In the genomic region with DNA sequence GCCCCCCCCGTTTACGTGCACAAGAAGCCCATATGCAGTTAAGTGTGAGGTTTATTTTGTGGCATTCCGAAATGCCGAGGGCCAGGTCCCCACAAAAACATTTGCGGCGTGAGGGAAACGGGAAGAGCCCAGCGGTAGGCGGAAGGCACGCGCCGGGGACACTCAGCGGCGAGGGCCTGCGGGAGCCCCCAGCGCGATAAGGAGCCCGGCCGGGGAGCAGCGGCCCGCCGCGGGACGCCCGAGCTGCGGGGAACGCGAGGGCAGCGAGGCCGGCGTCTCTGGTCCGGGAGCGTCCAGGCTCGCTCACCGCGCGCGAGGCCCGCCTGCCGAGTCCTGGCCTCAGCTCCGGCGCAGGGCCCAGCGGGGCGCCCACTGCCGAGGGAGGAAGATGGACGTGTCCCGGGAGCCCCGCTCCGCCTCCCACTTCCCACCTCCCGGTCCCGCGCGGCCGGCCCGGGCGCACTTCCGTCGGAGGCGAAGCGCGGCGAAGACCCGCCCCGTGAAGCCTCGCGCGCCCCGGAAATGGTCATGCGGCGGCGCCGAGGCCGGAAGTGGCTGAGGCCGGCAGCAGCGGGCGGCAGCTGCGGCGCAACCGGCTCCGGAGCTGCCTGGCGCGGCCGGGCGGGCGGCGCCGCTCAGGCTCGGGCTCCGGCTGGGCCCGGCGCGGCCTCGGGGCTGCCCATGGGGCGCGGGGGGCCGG, we compare ENCODE assay signal across 1 cellular context.
TF ChIP-seq lines count a peak whose summit lies in the region.

A gene with protein sequence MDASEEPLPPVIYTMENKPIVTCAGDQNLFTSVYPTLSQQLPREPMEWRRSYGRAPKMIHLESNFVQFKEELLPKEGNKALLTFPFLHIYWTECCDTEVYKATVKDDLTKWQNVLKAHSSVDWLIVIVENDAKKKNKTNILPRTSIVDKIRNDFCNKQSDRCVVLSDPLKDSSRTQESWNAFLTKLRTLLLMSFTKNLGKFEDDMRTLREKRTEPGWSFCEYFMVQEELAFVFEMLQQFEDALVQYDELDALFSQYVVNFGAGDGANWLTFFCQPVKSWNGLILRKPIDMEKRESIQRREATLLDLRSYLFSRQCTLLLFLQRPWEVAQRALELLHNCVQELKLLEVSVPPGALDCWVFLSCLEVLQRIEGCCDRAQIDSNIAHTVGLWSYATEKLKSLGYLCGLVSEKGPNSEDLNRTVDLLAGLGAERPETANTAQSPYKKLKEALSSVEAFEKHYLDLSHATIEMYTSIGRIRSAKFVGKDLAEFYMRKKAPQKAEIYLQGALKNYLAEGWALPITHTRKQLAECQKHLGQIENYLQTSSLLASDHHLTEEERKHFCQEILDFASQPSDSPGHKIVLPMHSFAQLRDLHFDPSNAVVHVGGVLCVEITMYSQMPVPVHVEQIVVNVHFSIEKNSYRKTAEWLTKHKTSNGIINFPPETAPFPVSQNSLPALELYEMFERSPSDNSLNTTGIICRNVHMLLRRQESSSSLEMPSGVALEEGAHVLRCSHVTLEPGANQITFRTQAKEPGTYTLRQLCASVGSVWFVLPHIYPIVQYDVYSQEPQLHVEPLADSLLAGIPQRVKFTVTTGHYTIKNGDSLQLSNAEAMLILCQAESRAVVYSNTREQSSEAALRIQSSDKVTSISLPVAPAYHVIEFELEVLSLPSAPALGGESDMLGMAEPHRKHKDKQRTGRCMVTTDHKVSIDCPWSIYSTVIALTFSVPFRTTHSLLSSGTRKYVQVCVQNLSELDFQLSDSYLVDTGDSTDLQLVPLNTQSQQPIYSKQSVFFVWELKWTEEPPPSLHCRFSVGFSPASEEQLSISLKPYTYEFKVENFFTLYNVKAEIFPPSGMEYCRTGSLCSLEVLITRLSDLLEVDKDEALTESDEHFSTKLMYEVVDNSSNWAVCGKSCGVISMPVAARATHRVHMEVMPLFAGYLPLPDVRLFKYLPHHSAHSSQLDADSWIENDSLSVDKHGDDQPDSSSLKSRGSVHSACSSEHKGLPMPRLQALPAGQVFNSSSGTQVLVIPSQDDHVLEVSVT (plus strand): TSS at position 536 of the 700 bp plus-strand sequence. CDS start 185 bp downstream, outside the sequence.

TF ChIP-seq in GM12878, 131 proteins besides CTCF, POLR2A, EP300 and RAD21 (continued from another document and continues in another):
- TF ChIP-seq, protein P1, sequence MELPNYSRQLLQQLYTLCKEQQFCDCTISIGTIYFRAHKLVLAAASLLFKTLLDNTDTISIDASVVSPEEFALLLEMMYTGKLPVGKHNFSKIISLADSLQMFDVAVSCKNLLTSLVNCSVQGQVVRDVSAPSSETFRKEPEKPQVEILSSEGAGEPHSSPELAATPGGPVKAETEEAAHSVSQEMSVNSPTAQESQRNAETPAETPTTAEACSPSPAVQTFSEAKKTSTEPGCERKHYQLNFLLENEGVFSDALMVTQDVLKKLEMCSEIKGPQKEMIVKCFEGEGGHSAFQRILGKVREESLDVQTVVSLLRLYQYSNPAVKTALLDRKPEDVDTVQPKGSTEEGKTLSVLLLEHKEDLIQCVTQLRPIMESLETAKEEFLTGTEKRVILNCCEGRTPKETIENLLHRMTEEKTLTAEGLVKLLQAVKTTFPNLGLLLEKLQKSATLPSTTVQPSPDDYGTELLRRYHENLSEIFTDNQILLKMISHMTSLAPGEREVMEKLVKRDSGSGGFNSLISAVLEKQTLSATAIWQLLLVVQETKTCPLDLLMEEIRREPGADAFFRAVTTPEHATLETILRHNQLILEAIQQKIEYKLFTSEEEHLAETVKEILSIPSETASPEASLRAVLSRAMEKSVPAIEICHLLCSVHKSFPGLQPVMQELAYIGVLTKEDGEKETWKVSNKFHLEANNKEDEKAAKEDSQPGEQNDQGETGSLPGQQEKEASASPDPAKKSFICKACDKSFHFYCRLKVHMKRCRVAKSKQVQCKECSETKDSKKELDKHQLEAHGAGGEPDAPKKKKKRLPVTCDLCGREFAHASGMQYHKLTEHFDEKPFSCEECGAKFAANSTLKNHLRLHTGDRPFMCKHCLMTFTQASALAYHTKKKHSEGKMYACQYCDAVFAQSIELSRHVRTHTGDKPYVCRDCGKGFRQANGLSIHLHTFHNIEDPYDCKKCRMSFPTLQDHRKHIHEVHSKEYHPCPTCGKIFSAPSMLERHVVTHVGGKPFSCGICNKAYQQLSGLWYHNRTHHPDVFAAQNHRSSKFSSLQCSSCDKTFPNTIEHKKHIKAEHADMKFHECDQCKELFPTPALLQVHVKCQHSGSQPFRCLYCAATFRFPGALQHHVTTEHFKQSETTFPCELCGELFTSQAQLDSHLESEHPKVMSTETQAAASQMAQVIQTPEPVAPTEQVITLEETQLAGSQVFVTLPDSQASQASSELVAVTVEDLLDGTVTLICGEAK (IDR thresholded peaks at IDR 0.05; ENCODE audit: borderline replicate concordance), result peak; percentile 67; the same call in 1 of the 2 replicates
- TF ChIP-seq PAX5 (IDR thresholded peaks at IDR 0.05; ENCODE audit: borderline replicate concordance, low read depth, low read length) (peak; percentile 73; the same call in 1 of the 2 replicates), CREM (IDR thresholded peaks at IDR 0.05; ENCODE audit: low read depth) (peak; percentile 95), CREB1 (IDR thresholded peaks at IDR 0.05; ENCODE audit: low read depth) (peak; percentile 94), SIN3A (IDR thresholded peaks at IDR 0.05; ENCODE audit: low read depth, low read length) (no peak; the same call in 1 of the 2 replicates), EGR1 (IDR thresholded peaks at IDR 0.05; ENCODE audit: borderline replicate concordance in 1 of 2, low read depth in 2 of 2, low read length in 2 of 2) (peak in 1 of 2 experiments; percentile 37; a peak in 1 of 3 replicates), SP1 (IDR thresholded peaks at IDR 0.05; ENCODE audit: low read depth, low read length) (peak; percentile 36), ESRRA (IDR thresholded peaks at IDR 0.05; ENCODE audit: low read length) (no peak), NBN (IDR thresholded peaks at IDR 0.05) (no peak), YBX1 (IDR thresholded peaks at IDR 0.05) (no peak), POLR2AphosphoS2 (IDR thresholded peaks at IDR 0.05; ENCODE audit: low read depth, low read length) (peak; percentile 79; the same call in 1 of the 2 replicates), KLF5 (IDR thresholded peaks at IDR 0.05; ENCODE audit: partially characterized antibody) (peak; percentile 58), SMAD5 (IDR thresholded peaks at IDR 0.05; ENCODE audit: low read depth) (0 out of 2 replicates have a peak, but pooled peaks have one; percentile 30), CHD1 (IDR thresholded peaks at IDR 0.05; ENCODE audit: low read depth, low read length) (no peak), SIX5 (IDR thresholded peaks at IDR 0.05; ENCODE audit: low read depth, low read length, severe bottlenecking) (peak; percentile 60), ZNF622 (IDR thresholded peaks at IDR 0.05) (no peak), ASH2L (IDR thresholded peaks at IDR 0.05; ENCODE audit: borderline replicate concordance, low read depth) (no peak), RCOR1 (conservative IDR thresholded peaks at IDR 0.05; ENCODE audit: low read depth, low read length) (no peak), RELA (IDR thresholded peaks at IDR 0.05; ENCODE audit: borderline replicate concordance, partially characterized antibody) (peak; percentile 61), SRF (IDR thresholded peaks at IDR 0.05; ENCODE audit: low read depth in 2 of 2, low read length in 2 of 2) (peak; percentile 58 to 89), ZNF217 (IDR thresholded peaks at IDR 0.05) (no peak), DPF2 (IDR thresholded peaks at IDR 0.05) (peak; percentile 88), FOXK2 (IDR thresholded peaks at IDR 0.05) (no peak), NR2F1 (conservative IDR thresholded peaks at IDR 0.05) (no peak), IKZF2 (IDR thresholded peaks at IDR 0.05) (no peak), POU2F2 (IDR thresholded peaks at IDR 0.05; ENCODE audit: borderline replicate concordance, low read depth, low read length) (peak; percentile 73; the same call in 2 of the 3 replicates), MEF2B (IDR thresholded peaks at IDR 0.05; ENCODE audit: partially characterized antibody, poor library complexity, severe bottlenecking) (no peak), PML (IDR thresholded peaks at IDR 0.05; ENCODE audit: low read length) (no peak), BHLHE40 (IDR thresholded peaks at IDR 0.05; ENCODE audit: borderline replicate concordance in 1 of 2, low read depth in 2 of 2, low read length in 1 of 2) (peak; percentile 12 to 74; a peak in 3 of 4 replicates)
- TF ChIP-seq, protein P2, sequence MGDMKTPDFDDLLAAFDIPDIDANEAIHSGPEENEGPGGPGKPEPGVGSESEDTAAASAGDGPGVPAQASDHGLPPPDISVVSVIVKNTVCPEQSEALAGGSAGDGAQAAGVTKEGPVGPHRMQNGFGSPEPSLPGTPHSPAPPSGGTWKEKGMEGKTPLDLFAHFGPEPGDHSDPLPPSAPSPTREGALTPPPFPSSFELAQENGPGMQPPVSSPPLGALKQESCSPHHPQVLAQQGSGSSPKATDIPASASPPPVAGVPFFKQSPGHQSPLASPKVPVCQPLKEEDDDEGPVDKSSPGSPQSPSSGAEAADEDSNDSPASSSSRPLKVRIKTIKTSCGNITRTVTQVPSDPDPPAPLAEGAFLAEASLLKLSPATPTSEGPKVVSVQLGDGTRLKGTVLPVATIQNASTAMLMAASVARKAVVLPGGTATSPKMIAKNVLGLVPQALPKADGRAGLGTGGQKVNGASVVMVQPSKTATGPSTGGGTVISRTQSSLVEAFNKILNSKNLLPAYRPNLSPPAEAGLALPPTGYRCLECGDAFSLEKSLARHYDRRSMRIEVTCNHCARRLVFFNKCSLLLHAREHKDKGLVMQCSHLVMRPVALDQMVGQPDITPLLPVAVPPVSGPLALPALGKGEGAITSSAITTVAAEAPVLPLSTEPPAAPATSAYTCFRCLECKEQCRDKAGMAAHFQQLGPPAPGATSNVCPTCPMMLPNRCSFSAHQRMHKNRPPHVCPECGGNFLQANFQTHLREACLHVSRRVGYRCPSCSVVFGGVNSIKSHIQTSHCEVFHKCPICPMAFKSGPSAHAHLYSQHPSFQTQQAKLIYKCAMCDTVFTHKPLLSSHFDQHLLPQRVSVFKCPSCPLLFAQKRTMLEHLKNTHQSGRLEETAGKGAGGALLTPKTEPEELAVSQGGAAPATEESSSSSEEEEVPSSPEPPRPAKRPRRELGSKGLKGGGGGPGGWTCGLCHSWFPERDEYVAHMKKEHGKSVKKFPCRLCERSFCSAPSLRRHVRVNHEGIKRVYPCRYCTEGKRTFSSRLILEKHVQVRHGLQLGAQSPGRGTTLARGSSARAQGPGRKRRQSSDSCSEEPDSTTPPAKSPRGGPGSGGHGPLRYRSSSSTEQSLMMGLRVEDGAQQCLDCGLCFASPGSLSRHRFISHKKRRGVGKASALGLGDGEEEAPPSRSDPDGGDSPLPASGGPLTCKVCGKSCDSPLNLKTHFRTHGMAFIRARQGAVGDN (IDR thresholded peaks at IDR 0.05), result peak; percentile 74
- TF ChIP-seq, protein P3, sequence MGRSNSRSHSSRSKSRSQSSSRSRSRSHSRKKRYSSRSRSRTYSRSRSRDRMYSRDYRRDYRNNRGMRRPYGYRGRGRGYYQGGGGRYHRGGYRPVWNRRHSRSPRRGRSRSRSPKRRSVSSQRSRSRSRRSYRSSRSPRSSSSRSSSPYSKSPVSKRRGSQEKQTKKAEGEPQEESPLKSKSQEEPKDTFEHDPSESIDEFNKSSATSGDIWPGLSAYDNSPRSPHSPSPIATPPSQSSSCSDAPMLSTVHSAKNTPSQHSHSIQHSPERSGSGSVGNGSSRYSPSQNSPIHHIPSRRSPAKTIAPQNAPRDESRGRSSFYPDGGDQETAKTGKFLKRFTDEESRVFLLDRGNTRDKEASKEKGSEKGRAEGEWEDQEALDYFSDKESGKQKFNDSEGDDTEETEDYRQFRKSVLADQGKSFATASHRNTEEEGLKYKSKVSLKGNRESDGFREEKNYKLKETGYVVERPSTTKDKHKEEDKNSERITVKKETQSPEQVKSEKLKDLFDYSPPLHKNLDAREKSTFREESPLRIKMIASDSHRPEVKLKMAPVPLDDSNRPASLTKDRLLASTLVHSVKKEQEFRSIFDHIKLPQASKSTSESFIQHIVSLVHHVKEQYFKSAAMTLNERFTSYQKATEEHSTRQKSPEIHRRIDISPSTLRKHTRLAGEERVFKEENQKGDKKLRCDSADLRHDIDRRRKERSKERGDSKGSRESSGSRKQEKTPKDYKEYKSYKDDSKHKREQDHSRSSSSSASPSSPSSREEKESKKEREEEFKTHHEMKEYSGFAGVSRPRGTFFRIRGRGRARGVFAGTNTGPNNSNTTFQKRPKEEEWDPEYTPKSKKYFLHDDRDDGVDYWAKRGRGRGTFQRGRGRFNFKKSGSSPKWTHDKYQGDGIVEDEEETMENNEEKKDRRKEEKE (IDR thresholded peaks at IDR 0.05), result no peak
- TF ChIP-seq, protein P4, sequence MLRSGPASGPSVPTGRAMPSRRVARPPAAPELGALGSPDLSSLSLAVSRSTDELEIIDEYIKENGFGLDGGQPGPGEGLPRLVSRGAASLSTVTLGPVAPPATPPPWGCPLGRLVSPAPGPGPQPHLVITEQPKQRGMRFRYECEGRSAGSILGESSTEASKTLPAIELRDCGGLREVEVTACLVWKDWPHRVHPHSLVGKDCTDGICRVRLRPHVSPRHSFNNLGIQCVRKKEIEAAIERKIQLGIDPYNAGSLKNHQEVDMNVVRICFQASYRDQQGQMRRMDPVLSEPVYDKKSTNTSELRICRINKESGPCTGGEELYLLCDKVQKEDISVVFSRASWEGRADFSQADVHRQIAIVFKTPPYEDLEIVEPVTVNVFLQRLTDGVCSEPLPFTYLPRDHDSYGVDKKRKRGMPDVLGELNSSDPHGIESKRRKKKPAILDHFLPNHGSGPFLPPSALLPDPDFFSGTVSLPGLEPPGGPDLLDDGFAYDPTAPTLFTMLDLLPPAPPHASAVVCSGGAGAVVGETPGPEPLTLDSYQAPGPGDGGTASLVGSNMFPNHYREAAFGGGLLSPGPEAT (IDR thresholded peaks at IDR 0.05; ENCODE audit: low read depth), result no peak
- TF ChIP-seq, protein P5, sequence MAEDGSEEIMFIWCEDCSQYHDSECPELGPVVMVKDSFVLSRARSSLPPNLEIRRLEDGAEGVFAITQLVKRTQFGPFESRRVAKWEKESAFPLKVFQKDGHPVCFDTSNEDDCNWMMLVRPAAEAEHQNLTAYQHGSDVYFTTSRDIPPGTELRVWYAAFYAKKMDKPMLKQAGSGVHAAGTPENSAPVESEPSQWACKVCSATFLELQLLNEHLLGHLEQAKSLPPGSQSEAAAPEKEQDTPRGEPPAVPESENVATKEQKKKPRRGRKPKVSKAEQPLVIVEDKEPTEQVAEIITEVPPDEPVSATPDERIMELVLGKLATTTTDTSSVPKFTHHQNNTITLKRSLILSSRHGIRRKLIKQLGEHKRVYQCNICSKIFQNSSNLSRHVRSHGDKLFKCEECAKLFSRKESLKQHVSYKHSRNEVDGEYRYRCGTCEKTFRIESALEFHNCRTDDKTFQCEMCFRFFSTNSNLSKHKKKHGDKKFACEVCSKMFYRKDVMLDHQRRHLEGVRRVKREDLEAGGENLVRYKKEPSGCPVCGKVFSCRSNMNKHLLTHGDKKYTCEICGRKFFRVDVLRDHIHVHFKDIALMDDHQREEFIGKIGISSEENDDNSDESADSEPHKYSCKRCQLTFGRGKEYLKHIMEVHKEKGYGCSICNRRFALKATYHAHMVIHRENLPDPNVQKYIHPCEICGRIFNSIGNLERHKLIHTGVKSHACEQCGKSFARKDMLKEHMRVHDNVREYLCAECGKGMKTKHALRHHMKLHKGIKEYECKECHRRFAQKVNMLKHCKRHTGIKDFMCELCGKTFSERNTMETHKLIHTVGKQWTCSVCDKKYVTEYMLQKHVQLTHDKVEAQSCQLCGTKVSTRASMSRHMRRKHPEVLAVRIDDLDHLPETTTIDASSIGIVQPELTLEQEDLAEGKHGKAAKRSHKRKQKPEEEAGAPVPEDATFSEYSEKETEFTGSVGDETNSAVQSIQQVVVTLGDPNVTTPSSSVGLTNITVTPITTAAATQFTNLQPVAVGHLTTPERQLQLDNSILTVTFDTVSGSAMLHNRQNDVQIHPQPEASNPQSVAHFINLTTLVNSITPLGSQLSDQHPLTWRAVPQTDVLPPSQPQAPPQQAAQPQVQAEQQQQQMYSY (CRISPR knock-in tag; IDR thresholded peaks at IDR 0.05), result no peak
